ENCODE assay signal across 21 cellular contexts in genomic region chr3:128987297-128987696, GRCh38. TPM values are rescaled to one million over a fixed set of nuclear protein-coding genes. Genes with fewer than 3 reads are reported as not detected.
"Had no signal": no experiment of that assay in that cellular context is flagged by ENCODE, and none has a peak within 500 bp of the region (broad histone marks: within the 10 kb centered on the region; RNA-seq: fewer than 3 reads in every experiment).

No MANE protein-coding gene starts in this region.

- H3K27ac ChIP-seq: RWPE1 had no signal

- DNase-seq: IMR-90, Karpas-422, KG1, MM.1S, NCI-H1092 treated with DMSO at 0.1 percent for 48 hours, NCI-H1436, NCI-H187, NCI-H2029, NCI-H2081 treated with DMSO at 0.1 percent for 48 hours, NCI-H2171, NCI-H226, NCI-H446, NCI-H510A, NCI-H524 treated with DMSO at 0.1 percent for 48 hours, NCI-H69, NCI-H774, SHP77 had no signal

- ATAC-seq: HepG2 had no signal

RNA-seq across cellular contexts. Expression of gene CFAP92, which starts 6.6 kb away (rescaled TPM):
- total RNA-seq: HT1080, IMR-90 had no signal
- polyA plus RNA-seq: IMR-90 had no signal

RNA-seq across cellular contexts. Expression of gene EFCC1, which starts 13.8 kb away (rescaled TPM):
- total RNA-seq: HepG2, HT1080, IMR-90, M059J had no signal
- polyA plus RNA-seq: HepG2, IMR-90 had no signal
